ENCODE assay signal across 8 cellular contexts in the genomic region with DNA sequence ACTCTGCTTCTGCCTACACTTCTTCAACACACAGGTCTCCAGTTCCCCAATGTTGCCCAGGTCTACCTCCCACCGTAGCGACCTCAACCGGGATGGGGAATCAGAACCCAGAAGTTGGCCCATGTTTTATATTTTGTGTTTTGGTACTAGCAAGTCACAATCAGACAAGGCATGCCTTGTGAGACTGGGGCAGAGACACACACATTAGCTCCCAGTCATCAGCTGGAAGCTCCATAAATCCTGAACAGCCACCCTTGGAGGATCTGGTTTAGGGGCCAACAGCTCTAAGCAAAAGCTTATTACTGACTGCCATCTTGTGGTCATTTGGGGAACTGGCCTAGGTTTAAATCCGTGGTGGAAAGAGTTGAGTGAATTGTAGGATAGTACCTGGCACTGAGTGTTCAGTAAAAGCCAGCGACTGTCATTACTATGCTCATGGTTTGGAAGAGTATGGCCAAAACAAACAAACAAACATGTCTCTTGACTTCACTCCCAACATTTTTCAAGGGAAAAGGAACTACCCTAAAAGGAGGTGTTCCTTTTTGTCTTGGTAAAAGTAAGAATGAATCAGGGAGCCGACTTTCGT. TPM values are rescaled to one million over a fixed set of nuclear protein-coding genes. Genes with fewer than 3 reads are reported as not detected.
DNase-seq lines count a peak whose midpoint lies in the region; ATAC-seq and TF ChIP-seq lines count a peak whose summit lies in the region.

No MANE protein-coding gene starts in this region.

- H3K4me1 Mint-ChIP-seq in activated T-cell treated with anti-CD3 and anti-CD28 coated beads, Interleukin-2, amount 50 U/mL, for 4 hours (ENCODE audit: low read depth) = peaks cover 46% of the 10 kb centered on the region
- H3K4me1 Mint-ChIP-seq in nephron = peaks cover 13% of the 10 kb centered on the region

- intact Hi-C loops in esophagus squamous epithelium (cut with DNase I) = loop anchor here (2.0 kb wide), 1 partner anchor 192 kb away; no protein-coding TSS in a partner anchor

- no peaks in the 10 kb centered on the region for H3K9me3 Mint-ChIP-seq in activated T-cell treated with anti-CD3 and anti-CD28 coated beads, Interleukin-2, amount 50 U/mL, for 4 hours
- no peaks in the 10 kb centered on the region for H3K9me3 Mint-ChIP-seq in nephron

- no peak overlapping the region for H3K4me3 Mint-ChIP-seq in activated T-cell treated with anti-CD3 and anti-CD28 coated beads, Interleukin-2, amount 50 U/mL, for 4 hours
- no peak overlapping the region for H3K4me3 Mint-ChIP-seq in nephron

- H3K4me3 ChIP-seq in LNCaP clone FGC (ENCODE audit: low read depth, low read length) = no peak overlapping the region
- no peak overlapping the region for H3K4me3 ChIP-seq in Peyer's patch
- no peak overlapping the region for H3K4me3 ChIP-seq in esophagus squamous epithelium

- H3K4me1 ChIP-seq in Peyer's patch (no peaks in the 10 kb centered on the region), esophagus squamous epithelium (peaks cover 0 to 15% (median under 1%) of the 10 kb centered on the region in 3 donors)

- H3K36me3 ChIP-seq in Peyer's patch (no peaks in the 10 kb centered on the region), esophagus squamous epithelium (no peaks in the 10 kb centered on the region)

- H3K27ac ChIP-seq in Peyer's patch (peak overlapping the region in 1 of 4 donors; percentile 27), esophagus squamous epithelium (no peak overlapping the region)

- H3K9me3 ChIP-seq in Peyer's patch (no peaks in the 10 kb centered on the region), esophagus squamous epithelium (no peaks in the 10 kb centered on the region)

- DNase-seq in Daoy (ENCODE audit: low read depth) = peak; percentile 80
- DNase-seq in LNCaP clone FGC (ENCODE audit: low read depth) = peak; percentile 69
- DNase-seq in Peyer's patch = peak in 2 of 3 donors; percentile 74 to 92
- peak; percentile 78 for DNase-seq in activated T-cell treated with anti-CD3 and anti-CD28 coated beads, Interleukin-2, amount 50 U/mL, for 4 hours
- no peak for DNase-seq in esophagus squamous epithelium (lab: John Stamatoyannopoulos, UW)
- peak; percentile 78 for DNase-seq in stromal cell of bone marrow (ENCODE audit: low read depth)

- TF ChIP-seq POLR2A in Peyer's patch (IDR thresholded peaks at IDR 0.05) (no peak), esophagus squamous epithelium (IDR thresholded peaks at IDR 0.05) (no peak)

- no peaks in the 10 kb centered on the region for H3K36me3 Mint-ChIP-seq in activated T-cell treated with anti-CD3 and anti-CD28 coated beads, Interleukin-2, amount 50 U/mL, for 4 hours (ENCODE audit: insufficient read depth)
- no peaks in the 10 kb centered on the region for H3K36me3 Mint-ChIP-seq in nephron (ENCODE audit: low read depth)

- H3K27me3 ChIP-seq in Peyer's patch = no peaks in the 10 kb centered on the region
- no peaks in the 10 kb centered on the region for H3K27me3 ChIP-seq in esophagus squamous epithelium

- H3K27ac Mint-ChIP-seq in nephron = peak overlapping the region; percentile 57 to 60 (median 58)

- TF ChIP-seq CTCF in LNCaP clone FGC (IDR thresholded peaks at IDR 0.05; ENCODE audit: control insufficient read depth, extremely low read depth, insufficient read depth) (peak; percentile 90), Peyer's patch (IDR thresholded peaks at IDR 0.05) (peak; percentile 90 to 99 (median 99)), esophagus squamous epithelium (IDR thresholded peaks at IDR 0.05) (peak; percentile 93 to 98 (median 97)), nephron (IDR thresholded peaks at IDR 0.05; ENCODE audit: unreplicated experiment in 3 of 3) (peak; percentile 92 to 94 (median 93))

- H3K27me3 Mint-ChIP-seq in activated T-cell treated with anti-CD3 and anti-CD28 coated beads, Interleukin-2, amount 50 U/mL, for 4 hours (ENCODE audit: low read depth) = no peaks in the 10 kb centered on the region
- H3K27me3 Mint-ChIP-seq in nephron (ENCODE audit: low read depth) = no peaks in the 10 kb centered on the region

- peak; percentile 64 for ATAC-seq in activated T-cell treated with anti-CD3 and anti-CD28 coated beads, Interleukin-2, amount 50 U/mL, for 4 hours
- ATAC-seq in GM21717 (IDR thresholded peaks at IDR 0.05; ENCODE audit: unreplicated experiment) = no peak

- WGBS in esophagus squamous epithelium, 2 donors = 54 to 57% methylated on average over 7 of the region's 7 CpGs

RNA-seq across cellular contexts. Expression of gene PIM1, which starts 40.5 kb away (rescaled TPM):
- 33.3 and 45.3 TPM in 2 replicates for total RNA-seq in Daoy (2014; rRNA removed; shearing (Covaris generic))
- total RNA-seq in Peyer's patch (10 to 100 TPM; 36.6 to 78.4 (median 49.2) TPM), esophagus squamous epithelium (100 to 1,000 TPM in 2 of 4 donors, 10 to 100 TPM in 2; 57.3 to 206 (median 96.6) TPM)
- total RNA-seq in activated T-cell treated with anti-CD3 and anti-CD28 coated beads, Interleukin-2, amount 50 U/mL, for 4 hours = 10 to 100 TPM; 59.6 to 72.8 (median 60.1) TPM

RNA-seq across cellular contexts. Expression of gene TBC1D22B, which starts 47.2 kb away (rescaled TPM):
- total RNA-seq in Daoy (2014; rRNA removed; shearing (Covaris generic)) = 6.1 and 7.7 TPM in 2 replicates
- 10 to 100 TPM; 12.4 to 23.3 (median 19.0) TPM for total RNA-seq in Peyer's patch
- total RNA-seq in activated T-cell treated with anti-CD3 and anti-CD28 coated beads, Interleukin-2, amount 50 U/mL, for 4 hours = 10 to 100 TPM; 13.0 to 13.5 (median 13.2) TPM
- total RNA-seq in esophagus squamous epithelium = 10 to 100 TPM in 3 of 4 donors, 1 to 10 TPM in 1; 8.7 to 13.2 (median 10.4) TPM

RNA-seq across cellular contexts. Expression of gene TMEM217, which starts 47.5 kb away (rescaled TPM):
- 0.12 and 0.40 TPM in 2 replicates for total RNA-seq in Daoy (2014; rRNA removed; shearing (Covaris generic))
- total RNA-seq in Peyer's patch (under 1 TPM in 1 of 4 donors, not detected in 3; 0.53 TPM), esophagus squamous epithelium (1 to 10 TPM; 1.4 to 4.7 (median 2.0) TPM)
- 1 to 10 TPM; 2.3 to 4.2 (median 2.8) TPM for total RNA-seq in activated T-cell treated with anti-CD3 and anti-CD28 coated beads, Interleukin-2, amount 50 U/mL, for 4 hours
